ENCODE assay signal across 29 cellular contexts in genomic region chr2:145018502-145018901, GRCh38.
"Had no signal": no experiment of that assay in that cellular context is flagged by ENCODE, and none has a peak within 500 bp of the region (broad histone marks: within the 10 kb centered on the region; RNA-seq: fewer than 3 reads in every experiment).

No MANE protein-coding gene starts in this region.

- H3K36me3 Mint-ChIP-seq: activated naive CD4-positive, alpha-beta T cell treated with anti-CD3 and anti-CD28 coated beads, Interleukin-2, amount 50 U/mL, for 24 hours; WTC11 had no signal

- H3K4me3 Mint-ChIP-seq: activated CD8-positive, alpha-beta T cell treated with anti-CD3 and anti-CD28 coated beads, Interleukin-2, amount 10 ng/mL, durations not matched to agents 7 days and 5 days; activated naive CD4-positive, alpha-beta T cell treated with anti-CD3 and anti-CD28 coated beads, Interleukin-2, amount 50 U/mL, for 24 hours; activated T-helper 1 cell treated with anti-CD3 and anti-CD28 coated beads, Interleukin-12 subunit alpha, Interleukin-12 subunit beta, Interleukin-2, Interleukin-4 antibody, amounts not matched to agents 30 ng/mL and 10 ng/mL and 1 ng/mL, durations not matched to agents 14 hours and 24 hours and 36 hours; central memory CD8-positive, alpha-beta T cell; T-helper 1 cell treated with Interleukin-12 subunit alpha and Interleukin-12 subunit beta and Interleukin-4 antibody, amounts not matched to agents 30 μg/mL and 1 μg/mL, for 36 hours; WTC11 had no signal

- H3K4me1 Mint-ChIP-seq: activated naive CD4-positive, alpha-beta T cell treated with anti-CD3 and anti-CD28 coated beads, Interleukin-2, amount 50 U/mL, for 24 hours; central memory CD8-positive, alpha-beta T cell had no signal

- H3K9ac ChIP-seq: KMS-11 had no signal

- H3K4me1 ChIP-seq: breast epithelium, Peyer's patch had no signal

- H3K27ac Mint-ChIP-seq: activated CD8-positive, alpha-beta T cell treated with anti-CD3 and anti-CD28 coated beads, Interleukin-2, amount 10 ng/mL, durations not matched to agents 7 days and 5 days; activated naive CD4-positive, alpha-beta T cell treated with anti-CD3 and anti-CD28 coated beads, Interleukin-2, amount 50 U/mL, for 24 hours; activated T-helper 1 cell treated with anti-CD3 and anti-CD28 coated beads, Interleukin-12 subunit alpha, Interleukin-12 subunit beta, Interleukin-2, Interleukin-4 antibody, amounts not matched to agents 30 ng/mL and 10 ng/mL and 1 ng/mL, durations not matched to agents 14 hours and 24 hours and 36 hours; T-helper 1 cell treated with Interleukin-12 subunit alpha and Interleukin-12 subunit beta and Interleukin-4 antibody, amounts not matched to agents 30 μg/mL and 1 μg/mL, for 36 hours; WTC11 had no signal

- ATAC-seq: activated CD8-positive, alpha-beta T cell treated with anti-CD3 and anti-CD28 coated beads, Interleukin-2, amount 10 ng/mL, durations not matched to agents 7 days and 5 days; WTC11 had no signal

- H3K27me3 ChIP-seq: breast epithelium, MG63, Peyer's patch, SJSA1 had no signal

- H3K4me2 ChIP-seq: KMS-11 had no signal

- DNase-seq: activated CD4-positive, alpha-beta T cell treated with anti-CD3 and anti-CD28 coated beads for 48 hours; activated CD4-positive, alpha-beta T cell treated with anti-CD3 and anti-CD28 coated beads, Interleukin-2, amount 50 U/mL, for 4 hours; activated CD4-positive, CD25-positive, alpha-beta regulatory T cell treated with anti-CD3 and anti-CD28 coated beads, Interleukin-2, amount 50 U/mL, for 72 hours; activated CD8-positive, alpha-beta memory T cell treated with anti-CD3 and anti-CD28 coated beads, Interleukin-2, amount 50 U/mL, for 48 hours; activated CD8-positive, alpha-beta T cell treated with anti-CD3 and anti-CD28 coated beads, Interleukin-2, amount 10 ng/mL, durations not matched to agents 7 days and 5 days; activated effector memory CD4-positive, alpha-beta T cell treated with Interleukin-2 at 50 U/mL for 16 hours; activated naive CD4-positive, alpha-beta T cell; activated T-cell treated with anti-CD3 and anti-CD28 coated beads, Interleukin-2, amount 50 U/mL, for 1 hour; aorta; MG63; MV-4-11; NCI-H1092 treated with DMSO at 0.1 percent for 48 hours; NCI-H1417 treated with DMSO at 0.1 percent for 48 hours; NCI-H1694; NCI-H2029; NCI-H2107; NCI-H526; NCI-H774; Peyer's patch; Right ventricle myocardium superior had no signal

- H3K36me3 ChIP-seq: breast epithelium, MG63, Peyer's patch, SJSA1 had no signal

- H3K9me3 Mint-ChIP-seq: activated naive CD4-positive, alpha-beta T cell treated with anti-CD3 and anti-CD28 coated beads, Interleukin-2, amount 50 U/mL, for 24 hours; activated T-helper 1 cell treated with anti-CD3 and anti-CD28 coated beads, Interleukin-12 subunit alpha, Interleukin-12 subunit beta, Interleukin-2, Interleukin-4 antibody, amounts not matched to agents 30 ng/mL and 10 ng/mL and 1 ng/mL, durations not matched to agents 14 hours and 24 hours and 36 hours; central memory CD8-positive, alpha-beta T cell; T-helper 1 cell treated with Interleukin-12 subunit alpha and Interleukin-12 subunit beta and Interleukin-4 antibody, amounts not matched to agents 30 μg/mL and 1 μg/mL, for 36 hours; WTC11 had no signal

- H3K27ac ChIP-seq: breast epithelium, KMS-11, Peyer's patch, RWPE1, SJSA1 had no signal

- H3K9me3 ChIP-seq: breast epithelium, MG63, Peyer's patch, SJSA1 had no signal

- H3K4me3 ChIP-seq: breast epithelium, MG63, Peyer's patch, SJSA1 had no signal

- H3K27me3 Mint-ChIP-seq: activated naive CD4-positive, alpha-beta T cell treated with anti-CD3 and anti-CD28 coated beads, Interleukin-2, amount 50 U/mL, for 24 hours; central memory CD8-positive, alpha-beta T cell had no signal
